ENCODE assay signal across 16 cellular contexts in genomic region chr15:60804551-60804950, GRCh38.
A peak's percentile ranks its signal among the peaks of the same experiment; 100 is the strongest.
DNase-seq lines count a peak whose midpoint lies in the region; ATAC-seq and TF ChIP-seq lines count a peak whose summit lies in the region.
"Had no signal": no experiment of that assay in that cellular context is flagged by ENCODE, and none has a peak within 500 bp of the region (broad histone marks: within the 10 kb centered on the region; RNA-seq: fewer than 3 reads in every experiment).

No MANE protein-coding gene starts in this region.

- ATAC-seq in GM23338 (peak; percentile 15), T-cell (replicated peaks in 1 of 4) (no peak), foreskin keratinocyte (no peak)
- ATAC-seq in activated CD4-positive, alpha-beta T cell treated with anti-CD3 and anti-CD28 coated beads for 36 hours = no peak
- ATAC-seq: CD8-positive, alpha-beta T cell had no signal

- H3K27ac Mint-ChIP-seq in GM23338 = peak overlapping the region; percentile 92
- peak overlapping the region; percentile 73 to 90 for H3K27ac Mint-ChIP-seq in T-cell
- H3K27ac Mint-ChIP-seq in activated CD4-positive, alpha-beta T cell treated with anti-CD3 and anti-CD28 coated beads for 36 hours = no peak overlapping the region
- H3K27ac Mint-ChIP-seq: B cell; CD8-positive, alpha-beta T cell; HFFc6 had no signal

- TF ChIP-seq CTCF in GM23338 (conservative IDR thresholded peaks at IDR 0.05; ENCODE audit: low read depth in 2 of 2) (no peak), foreskin keratinocyte (conservative IDR thresholded peaks at IDR 0.05) (no peak), OCI-LY7 (conservative IDR thresholded peaks at IDR 0.05; ENCODE audit: low read length) (no peak)

- H2AFZ ChIP-seq in GM23338 (no peak overlapping the region), OCI-LY7 (ENCODE audit: low read length) (no peak overlapping the region)

- H3K9me3 Mint-ChIP-seq in GM23338 (no peaks in the 10 kb centered on the region), T-cell (no peaks in the 10 kb centered on the region)
- peaks cover 1% of the 10 kb centered on the region for H3K9me3 Mint-ChIP-seq in activated CD4-positive, alpha-beta T cell treated with anti-CD3 and anti-CD28 coated beads for 36 hours (ENCODE audit: low read depth)
- H3K9me3 Mint-ChIP-seq: CD8-positive, alpha-beta T cell; HFFc6 had no signal

- H3F3A ChIP-seq in GM23338 (replicated peaks; ENCODE audit: low read depth) = 0 out of 2 replicates have a peak, but pooled peaks cover 8% of the 10 kb centered on the region

- H3K4me3 Mint-ChIP-seq in GM23338 (peak overlapping the region; percentile 5; the same call in 2 of the 3 replicates), T-cell (no peak overlapping the region)
- H3K4me3 Mint-ChIP-seq in activated CD4-positive, alpha-beta T cell treated with anti-CD3 and anti-CD28 coated beads for 36 hours = no peak overlapping the region
- H3K4me3 Mint-ChIP-seq: B cell; CD8-positive, alpha-beta T cell; HFFc6 had no signal

- CTCF ChIA-PET in T-cell (lab: Charles Lee) = interaction anchor here (0.6 kb wide), 2 partner anchors 8 to 206 kb away, joined by 3 read pairs; no protein-coding TSS in a partner anchor
- CTCF ChIA-PET in OCI-LY7 (lab: Charles Lee; ENCODE audit: unreplicated experiment) = no interaction called here
- CTCF ChIA-PET in activated CD4-positive, alpha-beta T cell treated with anti-CD3 and anti-CD28 coated beads for 36 hours (lab: Charles Lee) = interaction anchor here (0.7 to 1.0 kb wide), 2 partner anchors 18 to 164 kb away, joined by 3 to 6 read pairs; no protein-coding TSS in a partner anchor

- POLR2A ChIA-PET in T-cell (lab: Charles Lee) = no interaction called here
- POLR2A ChIA-PET in OCI-LY7 (lab: Charles Lee) = interaction anchor here (0.7 kb wide), 1 partner anchor 17 kb away, joined by 3 read pairs; no protein-coding TSS in a partner anchor
- POLR2A ChIA-PET in activated CD4-positive, alpha-beta T cell treated with anti-CD3 and anti-CD28 coated beads for 36 hours (lab: Charles Lee) = no interaction called here

- H3K27me3 ChIP-seq in GM23338 (ENCODE audit: insufficient read depth) = no peaks in the 10 kb centered on the region
- H3K27me3 ChIP-seq in foreskin keratinocyte = peaks cover 16% of the 10 kb centered on the region
- no peaks in the 10 kb centered on the region for H3K27me3 ChIP-seq in skeletal muscle satellite cell (ENCODE audit: control insufficient read depth, insufficient read depth, low read length)
- H3K27me3 ChIP-seq: SJSA1 had no signal

- peaks cover 3% of the 10 kb centered on the region for H3K27me3 Mint-ChIP-seq in GM23338 (ENCODE audit: insufficient read depth, low read depth, poor library complexity)
- no peaks in the 10 kb centered on the region for H3K27me3 Mint-ChIP-seq in T-cell
- H3K27me3 Mint-ChIP-seq in activated CD4-positive, alpha-beta T cell treated with anti-CD3 and anti-CD28 coated beads for 36 hours = no peaks in the 10 kb centered on the region

- H3K4me2 ChIP-seq in GM23338 (peak overlapping the region; percentile 10), skeletal muscle satellite cell (ENCODE audit: low read length) (no peak overlapping the region), OCI-LY7 (ENCODE audit: low read length) (no peak overlapping the region)

- no peaks in the 10 kb centered on the region for H3K36me3 Mint-ChIP-seq in GM23338 (ENCODE audit: low read depth)
- no peaks in the 10 kb centered on the region for H3K36me3 Mint-ChIP-seq in T-cell
- no peaks in the 10 kb centered on the region for H3K36me3 Mint-ChIP-seq in activated CD4-positive, alpha-beta T cell treated with anti-CD3 and anti-CD28 coated beads for 36 hours (ENCODE audit: low read depth)
- H3K36me3 Mint-ChIP-seq: CD8-positive, alpha-beta T cell had no signal

- peaks cover 57% of the 10 kb centered on the region for H3K4me1 Mint-ChIP-seq in GM23338
- H3K4me1 Mint-ChIP-seq in T-cell = peaks cover 75 to 88% (median 87%) of the 10 kb centered on the region in 3 donors
- H3K4me1 Mint-ChIP-seq in activated CD4-positive, alpha-beta T cell treated with anti-CD3 and anti-CD28 coated beads for 36 hours = peaks cover 75% of the 10 kb centered on the region
- H3K4me1 Mint-ChIP-seq: B cell had no signal

- H3K27ac ChIP-seq in GM23338 (ENCODE audit: low read depth) (peak overlapping the region; percentile 97), foreskin keratinocyte (peak overlapping the region; percentile 27), OCI-LY7 (ENCODE audit: low read depth, low read length, poor library complexity, severe bottlenecking) (no peak overlapping the region)
- H3K27ac ChIP-seq: SJSA1 had no signal

- intact Hi-C loops in OCI-LY7 (cut with micrococcal nuclease; ENCODE audit: unreplicated experiment) = no loop called here
- intact Hi-C loops in activated CD4-positive, alpha-beta T cell treated with anti-CD3 and anti-CD28 coated beads for 36 hours (cut with DNase I, micrococcal nuclease) = loop anchor here (5.0 to 10.0 kb wide), 2 partner anchors 297 to 410 kb away; partner anchors contain the start of gene ANXA2 (in 1 of the 2)

- no peaks in the 10 kb centered on the region for H3K9me2 ChIP-seq in GM23338 (ENCODE audit: insufficient read depth)
- H3K9me2 ChIP-seq in OCI-LY7 (ENCODE audit: insufficient read depth, low read length) = no peaks in the 10 kb centered on the region

- H4K20me1 ChIP-seq in GM23338 (replicated peaks; ENCODE audit: insufficient read depth) (no peaks in the 10 kb centered on the region), OCI-LY7 (ENCODE audit: insufficient read depth, low read length) (no peaks in the 10 kb centered on the region)

- no peaks in the 10 kb centered on the region for H3K9me3 ChIP-seq in skeletal muscle satellite cell (replicated peaks; ENCODE audit: low read length)
- H3K9me3 ChIP-seq in OCI-LY7 (ENCODE audit: low read length) = no peaks in the 10 kb centered on the region
- H3K9me3 ChIP-seq: SJSA1 had no signal

- no peaks in the 10 kb centered on the region for H3K79me2 ChIP-seq in GM23338 (replicated peaks; ENCODE audit: insufficient read depth)
- H3K79me2 ChIP-seq in OCI-LY7 (ENCODE audit: insufficient read depth, low read depth, low read length) = no peaks in the 10 kb centered on the region

- no TSS peak for BruUV-seq in OCI-LY7 (replicated peaks; lab: Mats Ljungman, UMichigan)

- H3K4me3 ChIP-seq in GM23338 (peak overlapping the region; percentile 0; the same call in 1 of the 2 replicates), skeletal muscle satellite cell (ENCODE audit: low read length) (no peak overlapping the region), OCI-LY7 (ENCODE audit: low read depth, low read length, poor library complexity, severe bottlenecking) (no peak overlapping the region)
- H3K4me3 ChIP-seq: SJSA1 had no signal

- H3K4me1 ChIP-seq in GM23338 (ENCODE audit: insufficient read depth) = peaks cover 52% of the 10 kb centered on the region
- peaks cover 6% of the 10 kb centered on the region for H3K4me1 ChIP-seq in foreskin keratinocyte
- peaks cover 25% of the 10 kb centered on the region for H3K4me1 ChIP-seq in skeletal muscle satellite cell (ENCODE audit: control insufficient read depth, insufficient read depth, low read length)
- no peaks in the 10 kb centered on the region for H3K4me1 ChIP-seq in OCI-LY7 (ENCODE audit: insufficient read depth, low read length, poor library complexity, severe bottlenecking)
- H3K4me1 ChIP-seq: SJSA1 had no signal

- no peaks in the 10 kb centered on the region for H3K36me3 ChIP-seq in GM23338 (ENCODE audit: insufficient read depth)
- H3K36me3 ChIP-seq in skeletal muscle satellite cell (ENCODE audit: insufficient read depth, low read length) = no peaks in the 10 kb centered on the region
- H3K36me3 ChIP-seq in OCI-LY7 (ENCODE audit: insufficient read depth, low read length) = no peaks in the 10 kb centered on the region
- H3K36me3 ChIP-seq: SJSA1 had no signal

- peak overlapping the region; percentile 7 for H3K9ac ChIP-seq in skeletal muscle satellite cell (ENCODE audit: low read depth, low read length)

- DNase-seq in GM23338 (ENCODE audit: low spot score) (no peak), T-cell (no peak), foreskin keratinocyte (no peak), T-helper 1 cell (no peak), OCI-LY7 (ENCODE audit: low spot score) (no peak)
- no peak for DNase-seq in activated CD4-positive, alpha-beta T cell treated with anti-CD3 and anti-CD28 coated beads for 36 hours
- DNase-seq: CD8-positive, alpha-beta T cell; DND-41; GF-D8; HFFc6; Karpas-422; NCI-H524; RPMI8226 had no signal

TF ChIP-seq in GM23338, 12 proteins besides CTCF, POLR2A, EP300 and RAD21 (continues in another document):
- TF ChIP-seq ZNF331 (CRISPR knock-in tag; IDR thresholded peaks at IDR 0.05; ENCODE audit: low read depth) (no peak), ETS1 (IDR thresholded peaks at IDR 0.05) (no peak), JUNB (IDR thresholded peaks at IDR 0.05; ENCODE audit: unreplicated experiment) (no peak), EZH2 (IDR thresholded peaks at IDR 0.05; ENCODE audit: low read depth, unreplicated experiment) (no peak), POLR2AphosphoS5 (IDR thresholded peaks at IDR 0.05; ENCODE audit: low read depth) (no peak), CREB1 (CRISPR knock-in tag; IDR thresholded peaks at IDR 0.05; ENCODE audit: low read depth) (no peak), ZNF114 (CRISPR knock-in tag; IDR thresholded peaks at IDR 0.05) (no peak)
